ENCODE assay signal across 8 cellular contexts in genomic region chr1:226634156-226634588, GRCh38.
DNase-seq lines count a peak whose midpoint lies in the region; ATAC-seq and FAIRE-seq lines count a peak whose summit lies in the region.

No MANE protein-coding gene starts in this region.

- H3K27ac ChIP-seq in GM23248 (no peak overlapping the region), small intestine (ENCODE audit: low read depth in 1 of 2, low read length in 1 of 2) (no peak overlapping the region)

- H3K4me2 ChIP-seq in GM23248 (ENCODE audit: unreplicated experiment), result no peak overlapping the region

- H3K79me2 ChIP-seq in GM23248 (ENCODE audit: insufficient read depth), result no peaks in the 10 kb centered on the region

- no peak for ATAC-seq in HG03025 (IDR thresholded peaks at IDR 0.05; ENCODE audit: low FRiP score, unreplicated experiment)

- no peak overlapping the region for H3K4me3 ChIP-seq in GM23248
- no peak overlapping the region for H3K4me3 ChIP-seq in small intestine (ENCODE audit: low read depth in 1 of 2, low read length in 2 of 2)

- WGBS in GM23248 (ENCODE audit: low coverage in 1 of 2, low lambda C conversion rate in 2 of 2, missing lambda C conversion rate in 2 of 2), 2 experiments, result 0 to 7% methylated on average over 1 to 7 of the region's 7 CpGs
- 1 to 5% (median 4%) methylated on average over 7 of the region's 7 CpGs for WGBS in small intestine, 3 donors

- H3K9me2 ChIP-seq in GM23248 (ENCODE audit: insufficient read depth), result no peaks in the 10 kb centered on the region

- H3K4me1 ChIP-seq in GM23248 (ENCODE audit: insufficient read depth) (no peaks in the 10 kb centered on the region), small intestine (ENCODE audit: control insufficient read depth in 2 of 2, insufficient read depth in 1 of 2, low read depth in 1 of 2, low read length in 1 of 2) (no peaks in the 10 kb centered on the region)

- H3K27me3 ChIP-seq in GM23248 (replicated peaks; ENCODE audit: insufficient read depth), result no peaks in the 10 kb centered on the region
- H3K27me3 ChIP-seq in small intestine (ENCODE audit: control insufficient read depth in 2 of 2, insufficient read depth in 2 of 2, low read length in 2 of 2), result no peaks in the 10 kb centered on the region

- H3F3A ChIP-seq in GM23248 (ENCODE audit: insufficient read depth), result no peaks in the 10 kb centered on the region

- H3K36me3 ChIP-seq in GM23248 (ENCODE audit: low read depth), result no peaks in the 10 kb centered on the region
- H3K36me3 ChIP-seq in small intestine (ENCODE audit: control insufficient read depth in 2 of 2, insufficient read depth in 2 of 2, low read length in 2 of 2), result no peaks in the 10 kb centered on the region

- H3K9me3 ChIP-seq in GM23248 (ENCODE audit: low read depth) (no peaks in the 10 kb centered on the region), small intestine (ENCODE audit: control insufficient read depth, low read depth) (no peaks in the 10 kb centered on the region)

- no peak overlapping the region for H3K9ac ChIP-seq in GM23248

- in situ Hi-C loops in GM23248 (cut with MboI), result loop anchor here (5.0 to 10.0 kb wide), 2 partner anchors 198 to 811 kb away; no protein-coding TSS in a partner anchor

- no peak overlapping the region for H2AFZ ChIP-seq in GM23248

- DNase-seq in GDM1 (lab: John Stamatoyannopoulos, UW), result peak; percentile 43
- peak; percentile 77 for DNase-seq in GM23248
- DNase-seq in M059J (ENCODE audit: low read depth), result peak; percentile 42
- peak; percentile 67 to 76 (median 75) for DNase-seq in T-helper 2 cell
- peak in 47 of 56 donors; percentile 24 to 91 (median 64) for DNase-seq in amygdala (lab: John Stamatoyannopoulos, UW)
- peak; percentile 76 for DNase-seq in hepatic stellate cell (ENCODE audit: low spot score)
- peak; percentile 55 for DNase-seq in small intestine

- FAIRE-seq in small intestine (lab: Jason Lieb, UNC), result no peak

- no peaks in the 10 kb centered on the region for H4K20me1 ChIP-seq in GM23248 (ENCODE audit: insufficient read depth)
